In genomic region chr10:12382956-12383531, GRCh38 we compare ENCODE assay signal across 24 cellular contexts.
"Had no signal": no experiment of that assay in that cellular context is flagged by ENCODE, and none has a peak within 500 bp of the region (broad histone marks: within the 10 kb centered on the region; RNA-seq: fewer than 3 reads in every experiment).

No MANE protein-coding gene starts in this region.

- H3K27me3 ChIP-seq: gastrocnemius medialis, SJCRH30, tibial artery had no signal

- H3K36me3 ChIP-seq: gastrocnemius medialis, left lung, SJCRH30, tibial artery had no signal

- H3K27me3 Mint-ChIP-seq: activated CD8-positive, alpha-beta memory T cell treated with anti-CD3 and anti-CD28 coated beads, Interleukin-2, amount 10 ng/mL, durations not matched to agents 7 days and 5 days; activated naive CD4-positive, alpha-beta T cell treated with anti-CD3 and anti-CD28 coated beads, Interleukin-2, amount 50 U/mL, for 24 hours; brain; effector memory CD8-positive, alpha-beta T cell; naive B cell had no signal

- FAIRE-seq: colon, endothelial cell of umbilical vein had no signal

- H3K4me1 ChIP-seq: gastrocnemius medialis, left lung, SJCRH30 had no signal

- H3K9me3 ChIP-seq: gastrocnemius medialis, tibial artery had no signal

- DNase-seq: activated CD4-positive, alpha-beta T cell treated with anti-CD3 and anti-CD28 coated beads for 1 hour; activated CD4-positive, alpha-beta T cell treated with anti-CD3 and anti-CD28 coated beads, Interleukin-2, amount 50 U/mL, for 4 hours; activated CD8-positive, alpha-beta memory T cell treated with anti-CD3 and anti-CD28 coated beads, Interleukin-2, amount 10 ng/mL, durations not matched to agents 7 days and 5 days; activated effector memory CD4-positive, alpha-beta T cell treated with Interleukin-2 at 50 U/mL for 16 hours; activated T-cell treated with anti-CD3 and anti-CD28 coated beads, Interleukin-2, amount 50 U/mL, for 1 hour; amygdala; caudate nucleus; effector memory CD8-positive, alpha-beta T cell; gastrocnemius medialis; hippocampal formation; kidney glomerular epithelial cell; left lung; naive B cell; occipital lobe; SJCRH30; stimulated activated CD4-positive, alpha-beta T cell treated with anti-CD3 and anti-CD28 coated beads, Interleukin-4, amount 100 ng/mL, for 1 hour; stimulated activated naive CD8-positive, alpha-beta T cell treated with anti-CD3 and anti-CD28 coated beads, Interleukin-15, Interleukin-2, amounts not matched to agents 100 U/mL and 50 U/mL, for 24 hours; T-helper 9 cell; tibial artery had no signal

- H3K4me3 ChIP-seq: gastrocnemius medialis, left lung, lung, SJCRH30, tibial artery had no signal

- H3K9me3 Mint-ChIP-seq: effector memory CD8-positive, alpha-beta T cell had no signal

- H3K4me1 Mint-ChIP-seq: activated CD8-positive, alpha-beta memory T cell treated with anti-CD3 and anti-CD28 coated beads, Interleukin-2, amount 10 ng/mL, durations not matched to agents 7 days and 5 days had no signal

- H3K36me3 Mint-ChIP-seq: activated CD8-positive, alpha-beta memory T cell treated with anti-CD3 and anti-CD28 coated beads, Interleukin-2, amount 10 ng/mL, durations not matched to agents 7 days and 5 days had no signal

- H3K4me3 Mint-ChIP-seq: activated CD8-positive, alpha-beta memory T cell treated with anti-CD3 and anti-CD28 coated beads, Interleukin-2, amount 10 ng/mL, durations not matched to agents 7 days and 5 days; activated naive CD4-positive, alpha-beta T cell treated with anti-CD3 and anti-CD28 coated beads, Interleukin-2, amount 50 U/mL, for 24 hours; brain; effector memory CD8-positive, alpha-beta T cell; naive B cell had no signal

- H3K27ac Mint-ChIP-seq: activated CD8-positive, alpha-beta memory T cell treated with anti-CD3 and anti-CD28 coated beads, Interleukin-2, amount 10 ng/mL, durations not matched to agents 7 days and 5 days; activated naive CD4-positive, alpha-beta T cell treated with anti-CD3 and anti-CD28 coated beads, Interleukin-2, amount 50 U/mL, for 24 hours; brain had no signal

- H3K27ac ChIP-seq: gastrocnemius medialis, left lung, SJCRH30, tibial artery had no signal
